22 cellular contexts compared by ENCODE assay signal in the genomic region with DNA sequence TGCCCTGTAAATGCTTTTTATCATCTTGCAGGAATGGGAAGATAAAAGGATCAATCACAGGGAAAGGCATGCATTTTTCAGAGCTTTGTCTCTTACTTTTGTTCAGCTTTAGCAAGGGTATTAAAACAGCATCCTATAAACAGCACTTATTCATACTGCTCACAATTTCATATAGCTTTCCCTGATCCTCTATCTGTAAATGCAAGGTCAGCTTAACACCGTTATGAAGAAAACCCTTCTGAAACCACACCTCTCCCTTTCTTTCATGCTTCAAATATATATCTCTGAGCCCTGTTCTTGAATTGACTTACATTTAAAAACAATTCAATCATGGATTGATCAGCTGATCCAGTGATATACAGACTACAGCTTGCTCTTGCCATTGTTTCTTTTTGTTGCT.
"Had no signal": no experiment of that assay in that cellular context is flagged by ENCODE, and none has a peak within 500 bp of the region (broad histone marks: within the 10 kb centered on the region; RNA-seq: fewer than 3 reads in every experiment).

No MANE protein-coding gene starts in this region.

- H3K36me3 ChIP-seq: SJSA1 had no signal

- H3K4me1 Mint-ChIP-seq: activated naive CD4-positive, alpha-beta T cell treated with anti-CD3 and anti-CD28 coated beads, Interleukin-2, amount 50 U/mL, for 24 hours had no signal

- H3K4me3 Mint-ChIP-seq: activated CD8-positive, alpha-beta T cell treated with anti-CD3 and anti-CD28 coated beads, Interleukin-2, amount 10 ng/mL, durations not matched to agents 7 days and 5 days; activated naive CD4-positive, alpha-beta T cell treated with anti-CD3 and anti-CD28 coated beads, Interleukin-2, amount 50 U/mL, for 24 hours; activated T-cell treated with anti-CD3 and anti-CD28 coated beads, Interleukin-2, amount 50 U/mL, for 24 hours; activated T-helper 1 cell treated with anti-CD3 and anti-CD28 coated beads, Interleukin-12 subunit alpha, Interleukin-12 subunit beta, Interleukin-2, Interleukin-4 antibody, amounts not matched to agents 30 ng/mL and 10 ng/mL and 1 ng/mL, durations not matched to agents 14 hours and 24 hours and 36 hours; T-helper 1 cell treated with Interleukin-12 subunit alpha and Interleukin-12 subunit beta and Interleukin-4 antibody, amounts not matched to agents 30 μg/mL and 1 μg/mL, for 36 hours had no signal

- H3K27ac ChIP-seq: body of pancreas, SJSA1 had no signal

- ATAC-seq: activated CD4-positive, CD25-positive, alpha-beta regulatory T cell treated with anti-CD3 and anti-CD28 coated beads, Interleukin-2, amount 50 U/mL, for 24 hours; activated CD8-positive, alpha-beta T cell treated with anti-CD3 and anti-CD28 coated beads, Interleukin-2, amount 10 ng/mL, durations not matched to agents 7 days and 5 days; body of pancreas; SK-N-SH treated with all-trans-retinoic acid at 6 μM for 48 hours had no signal

- H3K4me1 ChIP-seq: body of pancreas, SJSA1 had no signal

- DNase-seq: activated CD4-positive, alpha-beta T cell treated with anti-CD3 and anti-CD28 coated beads for 4 hours; activated CD8-positive, alpha-beta memory T cell treated with anti-CD3 and anti-CD28 coated beads, Interleukin-2, amount 50 U/mL, for 48 hours; activated CD8-positive, alpha-beta T cell treated with anti-CD3 and anti-CD28 coated beads, Interleukin-2, amount 10 ng/mL, durations not matched to agents 7 days and 5 days; activated effector memory CD4-positive, alpha-beta T cell treated with Interleukin-2 at 50 U/mL for 16 hours; activated naive CD4-positive, alpha-beta T cell; activated T-cell treated with anti-CD3 and anti-CD28 coated beads, Interleukin-2, amount 50 U/mL, for 24 hours; aorta; body of pancreas; central memory CD4-positive, alpha-beta T cell; KG1; NCI-H1092; NCI-H1417; NCI-H1930; NCI-H446; NCI-H524; SHP77 had no signal

- H3K36me3 Mint-ChIP-seq: activated naive CD4-positive, alpha-beta T cell treated with anti-CD3 and anti-CD28 coated beads, Interleukin-2, amount 50 U/mL, for 24 hours had no signal

- H3K4me3 ChIP-seq: body of pancreas, SJSA1 had no signal

- H3K27ac Mint-ChIP-seq: activated CD8-positive, alpha-beta T cell treated with anti-CD3 and anti-CD28 coated beads, Interleukin-2, amount 10 ng/mL, durations not matched to agents 7 days and 5 days; activated naive CD4-positive, alpha-beta T cell treated with anti-CD3 and anti-CD28 coated beads, Interleukin-2, amount 50 U/mL, for 24 hours; activated T-cell treated with anti-CD3 and anti-CD28 coated beads, Interleukin-2, amount 50 U/mL, for 24 hours; activated T-helper 1 cell treated with anti-CD3 and anti-CD28 coated beads, Interleukin-12 subunit alpha, Interleukin-12 subunit beta, Interleukin-2, Interleukin-4 antibody, amounts not matched to agents 30 ng/mL and 10 ng/mL and 1 ng/mL, durations not matched to agents 14 hours and 24 hours and 36 hours; T-helper 1 cell treated with Interleukin-12 subunit alpha and Interleukin-12 subunit beta and Interleukin-4 antibody, amounts not matched to agents 30 μg/mL and 1 μg/mL, for 36 hours had no signal

- H3K27me3 ChIP-seq: body of pancreas, SJSA1 had no signal

- H3K9me3 ChIP-seq: body of pancreas, SJSA1 had no signal

- H3K27me3 Mint-ChIP-seq: activated naive CD4-positive, alpha-beta T cell treated with anti-CD3 and anti-CD28 coated beads, Interleukin-2, amount 50 U/mL, for 24 hours; activated T-cell treated with anti-CD3 and anti-CD28 coated beads, Interleukin-2, amount 50 U/mL, for 24 hours had no signal
